ENCODE assay signal across 15 cellular contexts in genomic region chr1:70247122-70247521, GRCh38. TPM values are rescaled to one million over a fixed set of nuclear protein-coding genes. Genes with fewer than 3 reads are reported as not detected.
DNase-seq lines count a peak whose midpoint lies in the region; ATAC-seq and TF ChIP-seq lines count a peak whose summit lies in the region.
"Had no signal": no experiment of that assay in that cellular context is flagged by ENCODE, and none has a peak within 500 bp of the region (broad histone marks: within the 10 kb centered on the region; RNA-seq: fewer than 3 reads in every experiment).

No MANE protein-coding gene starts in this region.

- no peak overlapping the region for H3K4me3 Mint-ChIP-seq in activated CD8-positive, alpha-beta T cell treated with anti-CD3 and anti-CD28 coated beads for 36 hours
- H3K4me3 Mint-ChIP-seq in activated CD8-positive, alpha-beta T cell treated with anti-CD3 and anti-CD28 coated beads, Interleukin-2, amount 10 ng/mL, durations not matched to agents 7 days and 5 days, result no peak overlapping the region
- H3K4me3 Mint-ChIP-seq in stimulated activated naive CD8-positive, alpha-beta T cell treated with anti-CD3 and anti-CD28 coated beads, Interleukin-15, Interleukin-2, amounts not matched to agents 100 ng/mL and 50 ng/mL, for 24 hours, result no peak overlapping the region
- H3K4me3 Mint-ChIP-seq in stimulated activated naive CD8-positive, alpha-beta T cell treated with anti-CD3 and anti-CD28 coated beads, Interleukin-15, amount 100 ng/mL, for 72 hours, result no peak overlapping the region
- no peak overlapping the region for H3K4me3 Mint-ChIP-seq in activated T-helper 2 cell treated with anti-CD3 and anti-CD28 coated beads, Interferon-gamma antibody, Interleukin-2, Interleukin-4, amounts not matched to agents 10 μg/mL and 5 μg/mL and 100 μg/mL, durations not matched to agents 14 hours and 24 hours and 36 hours (ENCODE audit: low read depth)

- H3K4me1 Mint-ChIP-seq in activated CD8-positive, alpha-beta T cell treated with anti-CD3 and anti-CD28 coated beads for 36 hours (ENCODE audit: low read depth), result peaks cover 19% of the 10 kb centered on the region
- peaks cover 31% of the 10 kb centered on the region for H3K4me1 Mint-ChIP-seq in activated CD8-positive, alpha-beta T cell treated with anti-CD3 and anti-CD28 coated beads, Interleukin-2, amount 10 ng/mL, durations not matched to agents 7 days and 5 days (ENCODE audit: low read depth)
- peaks cover 25% of the 10 kb centered on the region for H3K4me1 Mint-ChIP-seq in stimulated activated naive CD8-positive, alpha-beta T cell treated with anti-CD3 and anti-CD28 coated beads, Interleukin-15, Interleukin-2, amounts not matched to agents 100 ng/mL and 50 ng/mL, for 24 hours (ENCODE audit: low read depth)
- H3K4me1 Mint-ChIP-seq in stimulated activated naive CD8-positive, alpha-beta T cell treated with anti-CD3 and anti-CD28 coated beads, Interleukin-15, amount 100 ng/mL, for 72 hours, result peaks cover 32% of the 10 kb centered on the region
- H3K4me1 Mint-ChIP-seq in activated T-helper 2 cell treated with anti-CD3 and anti-CD28 coated beads, Interferon-gamma antibody, Interleukin-2, Interleukin-4, amounts not matched to agents 10 μg/mL and 5 μg/mL and 100 μg/mL, durations not matched to agents 14 hours and 24 hours and 36 hours (ENCODE audit: low read depth), result peaks cover 38% of the 10 kb centered on the region

- CTCF ChIA-PET in activated CD8-positive, alpha-beta T cell treated with anti-CD3 and anti-CD28 coated beads for 36 hours (lab: Charles Lee), result interaction anchor here (0.7 kb wide), 1 partner anchor 281 kb away, joined by 3 read pairs; no protein-coding TSS in a partner anchor
- CTCF ChIA-PET in activated CD8-positive, alpha-beta T cell treated with anti-CD3 and anti-CD28 coated beads, Interleukin-2, amount 10 ng/mL, durations not matched to agents 7 days and 5 days (lab: Charles Lee), result interaction anchor here (0.8 kb wide), 1 partner anchor 833 kb away, joined by 3 read pairs; the partner anchor contains the start of gene ZRANB2

- intact Hi-C loops in activated CD8-positive, alpha-beta T cell treated with anti-CD3 and anti-CD28 coated beads for 36 hours (cut with micrococcal nuclease), result no loop called here
- intact Hi-C loops in activated T-helper 2 cell treated with anti-CD3 and anti-CD28 coated beads, Interferon-gamma antibody, Interleukin-2, Interleukin-4, amounts not matched to agents 10 μg/mL and 5 μg/mL and 100 μg/mL, durations not matched to agents 14 hours and 24 hours and 36 hours (cut with micrococcal nuclease), result loop anchor here (5.0 kb wide), 1 partner anchor 265 kb away; no protein-coding TSS in a partner anchor

- no peak for DNase-seq in activated CD8-positive, alpha-beta T cell treated with anti-CD3 and anti-CD28 coated beads for 36 hours
- DNase-seq in activated CD8-positive, alpha-beta T cell treated with anti-CD3 and anti-CD28 coated beads, Interleukin-2, amount 10 ng/mL, durations not matched to agents 7 days and 5 days, result no peak
- no peak for DNase-seq in stimulated activated naive CD8-positive, alpha-beta T cell treated with anti-CD3 and anti-CD28 coated beads, Interleukin-15, amount 100 ng/mL, for 72 hours
- no peak for DNase-seq in activated T-helper 2 cell treated with anti-CD3 and anti-CD28 coated beads, Interferon-gamma antibody, Interleukin-2, Interleukin-4, amounts not matched to agents 10 μg/mL and 5 μg/mL and 100 μg/mL, durations not matched to agents 14 hours and 24 hours and 36 hours (ENCODE audit: low spot score)
- DNase-seq in KG1 (lab: John Stamatoyannopoulos, UW), result no peak
- DNase-seq: DMS 273 treated with DMSO at 0.1 percent for 48 hours, NCI-H1048, NCI-H146, NCI-H2081, NCI-H510A, NCI-H774 had no signal

- H3K27me3 Mint-ChIP-seq in activated CD8-positive, alpha-beta T cell treated with anti-CD3 and anti-CD28 coated beads for 36 hours, result no peaks in the 10 kb centered on the region
- H3K27me3 Mint-ChIP-seq in activated CD8-positive, alpha-beta T cell treated with anti-CD3 and anti-CD28 coated beads, Interleukin-2, amount 10 ng/mL, durations not matched to agents 7 days and 5 days (ENCODE audit: low read depth), result no peaks in the 10 kb centered on the region
- H3K27me3 Mint-ChIP-seq in stimulated activated naive CD8-positive, alpha-beta T cell treated with anti-CD3 and anti-CD28 coated beads, Interleukin-15, Interleukin-2, amounts not matched to agents 100 ng/mL and 50 ng/mL, for 24 hours, result no peaks in the 10 kb centered on the region
- no peaks in the 10 kb centered on the region for H3K27me3 Mint-ChIP-seq in stimulated activated naive CD8-positive, alpha-beta T cell treated with anti-CD3 and anti-CD28 coated beads, Interleukin-15, amount 100 ng/mL, for 72 hours
- H3K27me3 Mint-ChIP-seq in activated T-helper 2 cell treated with anti-CD3 and anti-CD28 coated beads, Interferon-gamma antibody, Interleukin-2, Interleukin-4, amounts not matched to agents 10 μg/mL and 5 μg/mL and 100 μg/mL, durations not matched to agents 14 hours and 24 hours and 36 hours (ENCODE audit: low read depth), result no peaks in the 10 kb centered on the region

- ATAC-seq in activated CD8-positive, alpha-beta T cell treated with anti-CD3 and anti-CD28 coated beads for 36 hours, result no peak
- ATAC-seq in activated CD8-positive, alpha-beta T cell treated with anti-CD3 and anti-CD28 coated beads, Interleukin-2, amount 10 ng/mL, durations not matched to agents 7 days and 5 days, result no peak
- ATAC-seq in stimulated activated naive CD8-positive, alpha-beta T cell treated with anti-CD3 and anti-CD28 coated beads, Interleukin-15, amount 100 ng/mL, for 72 hours, result no peak
- ATAC-seq in GM21360 (IDR thresholded peaks at IDR 0.05; ENCODE audit: unreplicated experiment) (no peak), GM21390 (IDR thresholded peaks at IDR 0.05; ENCODE audit: unreplicated experiment) (no peak)
- ATAC-seq: HepG2 had no signal

- H3K9me3 Mint-ChIP-seq in activated CD8-positive, alpha-beta T cell treated with anti-CD3 and anti-CD28 coated beads for 36 hours, result no peaks in the 10 kb centered on the region
- H3K9me3 Mint-ChIP-seq in activated CD8-positive, alpha-beta T cell treated with anti-CD3 and anti-CD28 coated beads, Interleukin-2, amount 10 ng/mL, durations not matched to agents 7 days and 5 days (ENCODE audit: insufficient read depth), result no peaks in the 10 kb centered on the region
- H3K9me3 Mint-ChIP-seq in stimulated activated naive CD8-positive, alpha-beta T cell treated with anti-CD3 and anti-CD28 coated beads, Interleukin-15, Interleukin-2, amounts not matched to agents 100 ng/mL and 50 ng/mL, for 24 hours, result no peaks in the 10 kb centered on the region
- no peaks in the 10 kb centered on the region for H3K9me3 Mint-ChIP-seq in stimulated activated naive CD8-positive, alpha-beta T cell treated with anti-CD3 and anti-CD28 coated beads, Interleukin-15, amount 100 ng/mL, for 72 hours
- H3K9me3 Mint-ChIP-seq in activated T-helper 2 cell treated with anti-CD3 and anti-CD28 coated beads, Interferon-gamma antibody, Interleukin-2, Interleukin-4, amounts not matched to agents 10 μg/mL and 5 μg/mL and 100 μg/mL, durations not matched to agents 14 hours and 24 hours and 36 hours, result no peaks in the 10 kb centered on the region

- TF ChIP-seq CTCF in activated CD8-positive, alpha-beta T cell treated with anti-CD3 and anti-CD28 coated beads for 36 hours (IDR thresholded peaks at IDR 0.05), result no peak

- POLR2A ChIA-PET in activated CD8-positive, alpha-beta T cell treated with anti-CD3 and anti-CD28 coated beads for 36 hours (lab: Charles Lee), result interaction anchor here (1.0 kb wide), 2 partner anchors 22 to 107 kb away, joined by 3 read pairs; partner anchors contain the start of gene ANKRD13C
- POLR2A ChIA-PET in activated CD8-positive, alpha-beta T cell treated with anti-CD3 and anti-CD28 coated beads, Interleukin-2, amount 10 ng/mL, durations not matched to agents 7 days and 5 days (lab: Charles Lee), result interaction anchor here (0.6 to 1.5 kb wide), 3 partner anchors 10 to 26 kb away, joined by 4 to 5 read pairs (median 4); partner anchors contain the start of gene SRSF11

- H3K36me3 Mint-ChIP-seq in activated CD8-positive, alpha-beta T cell treated with anti-CD3 and anti-CD28 coated beads for 36 hours (ENCODE audit: low read depth), result peaks cover 67% of the 10 kb centered on the region
- H3K36me3 Mint-ChIP-seq in activated CD8-positive, alpha-beta T cell treated with anti-CD3 and anti-CD28 coated beads, Interleukin-2, amount 10 ng/mL, durations not matched to agents 7 days and 5 days (ENCODE audit: low read depth), result peaks cover 82% of the 10 kb centered on the region
- peaks cover 90% of the 10 kb centered on the region for H3K36me3 Mint-ChIP-seq in stimulated activated naive CD8-positive, alpha-beta T cell treated with anti-CD3 and anti-CD28 coated beads, Interleukin-15, Interleukin-2, amounts not matched to agents 100 ng/mL and 50 ng/mL, for 24 hours (ENCODE audit: low read depth)
- peaks cover 91% of the 10 kb centered on the region for H3K36me3 Mint-ChIP-seq in activated T-helper 2 cell treated with anti-CD3 and anti-CD28 coated beads, Interferon-gamma antibody, Interleukin-2, Interleukin-4, amounts not matched to agents 10 μg/mL and 5 μg/mL and 100 μg/mL, durations not matched to agents 14 hours and 24 hours and 36 hours (ENCODE audit: low read depth)

- H3K27ac Mint-ChIP-seq in activated CD8-positive, alpha-beta T cell treated with anti-CD3 and anti-CD28 coated beads for 36 hours, result peak overlapping the region; percentile 63
- no peak overlapping the region for H3K27ac Mint-ChIP-seq in activated CD8-positive, alpha-beta T cell treated with anti-CD3 and anti-CD28 coated beads, Interleukin-2, amount 10 ng/mL, durations not matched to agents 7 days and 5 days
- peak overlapping the region; percentile 28 for H3K27ac Mint-ChIP-seq in stimulated activated naive CD8-positive, alpha-beta T cell treated with anti-CD3 and anti-CD28 coated beads, Interleukin-15, Interleukin-2, amounts not matched to agents 100 ng/mL and 50 ng/mL, for 24 hours
- H3K27ac Mint-ChIP-seq in stimulated activated naive CD8-positive, alpha-beta T cell treated with anti-CD3 and anti-CD28 coated beads, Interleukin-15, amount 100 ng/mL, for 72 hours, result peak overlapping the region in 1 of 2 donors; percentile 60
- H3K27ac Mint-ChIP-seq in activated T-helper 2 cell treated with anti-CD3 and anti-CD28 coated beads, Interferon-gamma antibody, Interleukin-2, Interleukin-4, amounts not matched to agents 10 μg/mL and 5 μg/mL and 100 μg/mL, durations not matched to agents 14 hours and 24 hours and 36 hours, result peak overlapping the region; percentile 43

RNA-seq across cellular contexts. Expression of gene SRSF11, which starts 25.9 kb away (rescaled TPM):
- total RNA-seq in activated CD8-positive, alpha-beta T cell treated with anti-CD3 and anti-CD28 coated beads for 36 hours, result 100 to 1,000 TPM; 194 to 203 TPM
- total RNA-seq in activated CD8-positive, alpha-beta T cell treated with anti-CD3 and anti-CD28 coated beads, Interleukin-2, amount 10 ng/mL, durations not matched to agents 7 days and 5 days, result 100 to 1,000 TPM; 165 to 169 TPM
- 194 and 195 TPM in 2 replicates for total RNA-seq in activated T-helper 2 cell treated with anti-CD3 and anti-CD28 coated beads, Interferon-gamma antibody, Interleukin-2, Interleukin-4, amounts not matched to agents 10 μg/mL and 5 μg/mL and 100 μg/mL, durations not matched to agents 14 hours and 24 hours and 36 hours

RNA-seq across cellular contexts. Expression of gene LRRC40, which starts 41.7 kb away (rescaled TPM):
- total RNA-seq in activated CD8-positive, alpha-beta T cell treated with anti-CD3 and anti-CD28 coated beads for 36 hours, result 10 to 100 TPM; 20.9 to 21.0 TPM
- total RNA-seq in activated CD8-positive, alpha-beta T cell treated with anti-CD3 and anti-CD28 coated beads, Interleukin-2, amount 10 ng/mL, durations not matched to agents 7 days and 5 days, result 10 to 100 TPM; 22.5 to 22.7 TPM
- total RNA-seq in activated T-helper 2 cell treated with anti-CD3 and anti-CD28 coated beads, Interferon-gamma antibody, Interleukin-2, Interleukin-4, amounts not matched to agents 10 μg/mL and 5 μg/mL and 100 μg/mL, durations not matched to agents 14 hours and 24 hours and 36 hours, result 23.3 and 23.4 TPM in 2 replicates
